ENCODE assay signal across 2 cellular contexts in the genomic region with DNA sequence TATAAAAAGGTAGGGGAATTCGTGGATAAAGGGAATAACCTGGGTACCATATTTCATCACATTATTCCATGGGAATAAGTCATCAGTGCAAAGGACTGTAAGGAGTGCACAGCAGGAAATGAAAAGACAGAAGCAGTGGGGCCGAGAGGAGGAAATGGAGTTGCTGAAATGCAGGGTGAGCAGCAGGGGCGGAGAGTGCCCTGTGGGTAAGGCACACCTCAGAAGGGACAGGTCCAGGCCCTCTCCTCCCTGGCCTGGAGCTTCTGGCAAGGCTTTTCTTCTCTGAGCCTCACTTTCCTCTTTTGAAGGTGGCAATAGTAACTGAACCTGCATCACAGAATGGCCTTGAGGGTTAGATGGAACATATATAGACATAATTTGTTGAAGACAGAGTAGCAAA.
TF ChIP-seq lines count a peak whose summit lies in the region.

No MANE protein-coding gene starts in this region.

TF ChIP-seq in GM12878, 131 proteins besides CTCF, POLR2A, EP300 and RAD21 (continued from another document):
- TF ChIP-seq, protein P1, sequence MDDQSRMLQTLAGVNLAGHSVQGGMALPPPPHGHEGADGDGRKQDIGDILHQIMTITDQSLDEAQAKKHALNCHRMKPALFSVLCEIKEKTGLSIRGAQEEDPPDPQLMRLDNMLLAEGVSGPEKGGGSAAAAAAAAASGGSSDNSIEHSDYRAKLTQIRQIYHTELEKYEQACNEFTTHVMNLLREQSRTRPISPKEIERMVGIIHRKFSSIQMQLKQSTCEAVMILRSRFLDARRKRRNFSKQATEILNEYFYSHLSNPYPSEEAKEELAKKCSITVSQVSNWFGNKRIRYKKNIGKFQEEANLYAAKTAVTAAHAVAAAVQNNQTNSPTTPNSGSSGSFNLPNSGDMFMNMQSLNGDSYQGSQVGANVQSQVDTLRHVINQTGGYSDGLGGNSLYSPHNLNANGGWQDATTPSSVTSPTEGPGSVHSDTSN (IDR thresholded peaks at IDR 0.05; ENCODE audit: insufficient replicate concordance, low read depth, low read length): no peak

TF ChIP-seq in HEK293T, 16 proteins besides CTCF, POLR2A, EP300 and RAD21 (continued from another document):
- no peak for TF ChIP-seq FOXM1 (IDR thresholded peaks at IDR 0.05; ENCODE audit: borderline replicate concordance)
- no peak for TF ChIP-seq ZNF384 (IDR thresholded peaks at IDR 0.05)
- TF ChIP-seq, protein P2, sequence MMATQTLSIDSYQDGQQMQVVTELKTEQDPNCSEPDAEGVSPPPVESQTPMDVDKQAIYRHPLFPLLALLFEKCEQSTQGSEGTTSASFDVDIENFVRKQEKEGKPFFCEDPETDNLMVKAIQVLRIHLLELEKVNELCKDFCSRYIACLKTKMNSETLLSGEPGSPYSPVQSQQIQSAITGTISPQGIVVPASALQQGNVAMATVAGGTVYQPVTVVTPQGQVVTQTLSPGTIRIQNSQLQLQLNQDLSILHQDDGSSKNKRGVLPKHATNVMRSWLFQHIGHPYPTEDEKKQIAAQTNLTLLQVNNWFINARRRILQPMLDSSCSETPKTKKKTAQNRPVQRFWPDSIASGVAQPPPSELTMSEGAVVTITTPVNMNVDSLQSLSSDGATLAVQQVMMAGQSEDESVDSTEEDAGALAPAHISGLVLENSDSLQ (IDR thresholded peaks at IDR 0.05): no peak
